In genomic region chr4:165084787-165085186, GRCh38 we compare ENCODE assay signal across 19 cellular contexts. TPM values are rescaled to one million over a fixed set of nuclear protein-coding genes. Genes with fewer than 3 reads are reported as not detected.
"Had no signal": no experiment of that assay in that cellular context is flagged by ENCODE, and none has a peak within 500 bp of the region (broad histone marks: within the 10 kb centered on the region; RNA-seq: fewer than 3 reads in every experiment).

No MANE protein-coding gene starts in this region.

RNA-seq across cellular contexts. Expression of gene TRIM75, which starts 31.1 kb away (rescaled TPM):
- total RNA-seq: activated naive CD4-positive, alpha-beta T cell treated with anti-CD3 and anti-CD28 coated beads for 36 hours; activated naive CD4-positive, alpha-beta T cell treated with anti-CD3 and anti-CD28 coated beads, Interleukin-2, amount 50 U/mL, for 72 hours; activated naive CD8-positive, alpha-beta T cell treated with anti-CD3 and anti-CD28 coated beads for 36 hours; activated naive CD8-positive, alpha-beta T cell treated with anti-CD3 and anti-CD28 coated beads, Interleukin-2, amount 10 ng/mL, durations not matched to agents 7 days and 5 days; activated T-cell treated with anti-CD3 and anti-CD28 coated beads, Interleukin-2, amount 50 U/mL, for 4 hours; activated T-cell treated with anti-CD3 and anti-CD28 coated beads, Interleukin-2, amount 50 U/mL, for 72 hours; activated T-helper 1 cell treated with anti-CD3 and anti-CD28 coated beads, Interleukin-12 subunit alpha, Interleukin-12 subunit beta, Interleukin-2, Interleukin-4 antibody, amounts not matched to agents 30 ng/mL and 10 ng/mL and 1 ng/mL, durations not matched to agents 14 hours and 24 hours and 36 hours; activated T-helper 17 cell treated with anti-CD3 and anti-CD28 coated beads, Interleukin-2, amount 50 U/mL, for 72 hours; activated T-helper 2 cell treated with anti-CD3 and anti-CD28 coated beads, Interferon-gamma antibody, Interleukin-2, Interleukin-4, amounts not matched to agents 10 μg/mL and 5 μg/mL and 100 μg/mL, durations not matched to agents 14 hours and 24 hours and 36 hours; adrenal gland; aorta; ascending aorta; astrocyte; body of pancreas; breast epithelium; bronchial epithelial cell; cardiac muscle cell; cardiac septum; cerebellum had no signal

RNA-seq across cellular contexts. Expression of gene TRIM60, which starts 53.0 kb away (rescaled TPM):
- total RNA-seq: activated naive CD4-positive, alpha-beta T cell treated with anti-CD3 and anti-CD28 coated beads for 36 hours; activated naive CD4-positive, alpha-beta T cell treated with anti-CD3 and anti-CD28 coated beads, Interleukin-2, amount 50 U/mL, for 72 hours; activated naive CD8-positive, alpha-beta T cell treated with anti-CD3 and anti-CD28 coated beads for 36 hours; activated naive CD8-positive, alpha-beta T cell treated with anti-CD3 and anti-CD28 coated beads, Interleukin-2, amount 10 ng/mL, durations not matched to agents 7 days and 5 days; activated T-cell treated with anti-CD3 and anti-CD28 coated beads, Interleukin-2, amount 50 U/mL, for 4 hours; activated T-cell treated with anti-CD3 and anti-CD28 coated beads, Interleukin-2, amount 50 U/mL, for 72 hours; activated T-helper 1 cell treated with anti-CD3 and anti-CD28 coated beads, Interleukin-12 subunit alpha, Interleukin-12 subunit beta, Interleukin-2, Interleukin-4 antibody, amounts not matched to agents 30 ng/mL and 10 ng/mL and 1 ng/mL, durations not matched to agents 14 hours and 24 hours and 36 hours; activated T-helper 17 cell treated with anti-CD3 and anti-CD28 coated beads, Interleukin-2, amount 50 U/mL, for 72 hours; activated T-helper 2 cell treated with anti-CD3 and anti-CD28 coated beads, Interferon-gamma antibody, Interleukin-2, Interleukin-4, amounts not matched to agents 10 μg/mL and 5 μg/mL and 100 μg/mL, durations not matched to agents 14 hours and 24 hours and 36 hours; adrenal gland; aorta; ascending aorta; astrocyte; body of pancreas; breast epithelium; bronchial epithelial cell; cardiac muscle cell; cardiac septum; cerebellum had no signal
